In the genomic region with DNA sequence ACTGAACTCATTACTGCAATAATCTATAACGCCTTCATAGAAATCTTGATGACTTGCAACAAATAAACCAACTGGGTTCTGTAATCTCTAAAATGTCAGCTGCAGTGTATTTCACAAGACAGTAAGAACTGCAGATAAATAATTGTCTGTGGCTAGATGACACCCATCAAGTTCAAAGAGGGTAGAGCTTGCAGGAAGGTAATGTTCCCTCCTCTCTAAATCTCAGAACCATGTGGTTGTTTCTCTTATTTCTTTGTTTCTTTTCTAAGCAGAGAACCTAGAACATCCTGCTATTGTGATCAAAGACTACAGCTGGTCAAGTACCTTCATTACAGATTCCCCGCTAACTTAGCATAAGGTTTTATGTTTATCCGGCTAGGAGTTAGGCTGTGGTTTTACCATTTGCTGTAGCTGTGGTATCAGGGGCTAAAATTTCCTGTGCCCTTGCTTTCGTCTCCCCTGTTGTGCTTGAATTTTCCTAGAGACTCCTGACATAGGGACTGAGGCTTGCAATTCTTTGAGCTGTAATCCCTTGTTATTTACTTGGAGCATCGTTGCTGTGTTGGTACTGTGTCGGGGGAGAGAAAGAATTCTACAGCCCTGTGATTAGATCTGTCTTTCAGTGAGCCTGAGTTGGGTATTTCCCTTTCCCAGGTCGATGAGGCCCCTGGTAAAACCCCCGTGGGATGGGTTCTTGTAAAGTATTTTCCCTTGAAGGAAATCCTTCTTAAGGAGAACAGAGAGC, we compare ENCODE assay signal across 10 cellular contexts.
DNase-seq lines count a peak whose midpoint lies in the region; ATAC-seq and TF ChIP-seq lines count a peak whose summit lies in the region.
"Had no signal": no experiment of that assay in that cellular context is flagged by ENCODE, and none has a peak within 500 bp of the region (broad histone marks: within the 10 kb centered on the region; RNA-seq: fewer than 3 reads in every experiment).

No MANE protein-coding gene starts in this region.

- H3K36me3 ChIP-seq in thymus (ENCODE audit: control insufficient read depth, insufficient read depth) (no peaks in the 10 kb centered on the region), upper lobe of right lung (no peaks in the 10 kb centered on the region)
- H3K36me3 ChIP-seq: MG63 had no signal

- no peaks in the 10 kb centered on the region for H3K27me3 Mint-ChIP-seq in activated T-cell treated with anti-CD3 and anti-CD28 coated beads, Interleukin-2, amount 50 U/mL, for 4 hours (ENCODE audit: low read depth)
- H3K27me3 Mint-ChIP-seq in activated T-helper 1 cell treated with anti-CD3 and anti-CD28 coated beads, Interleukin-12 subunit alpha, Interleukin-12 subunit beta, Interleukin-2, Interleukin-4 antibody, amounts not matched to agents 30 ng/mL and 10 ng/mL and 1 ng/mL, durations not matched to agents 14 hours and 24 hours and 36 hours (ENCODE audit: insufficient read depth) = no peaks in the 10 kb centered on the region
- H3K27me3 Mint-ChIP-seq in immature natural killer cell (ENCODE audit: low read depth in 3 of 3) = peaks cover 0 to 4% (median 2%) of the 10 kb centered on the region in 3 donors

- no peak for TF ChIP-seq CTCF in upper lobe of right lung (IDR thresholded peaks at IDR 0.05)

- H3K4me1 ChIP-seq in thymus (ENCODE audit: control insufficient read depth, insufficient read depth, low read length) = peaks cover 20% of the 10 kb centered on the region
- peaks cover 4% of the 10 kb centered on the region for H3K4me1 ChIP-seq in upper lobe of right lung

- no peak for DNase-seq in activated T-cell treated with anti-CD3 and anti-CD28 coated beads, Interleukin-2, amount 50 U/mL, for 4 hours
- DNase-seq in activated T-cell treated with anti-CD3 and anti-CD28 coated beads, Interleukin-2, amount 50 U/mL, for 1 hour = no peak
- DNase-seq in activated T-helper 1 cell treated with anti-CD3 and anti-CD28 coated beads, Interleukin-12 subunit alpha, Interleukin-12 subunit beta, Interleukin-2, Interleukin-4 antibody, amounts not matched to agents 30 ng/mL and 10 ng/mL and 1 ng/mL, durations not matched to agents 14 hours and 24 hours and 36 hours (ENCODE audit: low spot score) = no peak
- DNase-seq in immature natural killer cell = peak; percentile 14 to 44 (median 36)
- no peak for DNase-seq in upper lobe of right lung
- no peak for DNase-seq in NCI-H1105 treated with DMSO at 0.1 percent for 48 hours (lab: John Stamatoyannopoulos, UW)
- DNase-seq: MG63; stimulated activated CD4-positive, alpha-beta T cell treated with anti-CD3 and anti-CD28 coated beads, Interleukin-4, amount 100 ng/mL, for 24 hours had no signal

- intact Hi-C loops in activated T-helper 1 cell treated with anti-CD3 and anti-CD28 coated beads, Interleukin-12 subunit alpha, Interleukin-12 subunit beta, Interleukin-2, Interleukin-4 antibody, amounts not matched to agents 30 ng/mL and 10 ng/mL and 1 ng/mL, durations not matched to agents 14 hours and 24 hours and 36 hours (cut with micrococcal nuclease) = loop anchor here (2.0 kb wide), 1 partner anchor 522 kb away; no protein-coding TSS in a partner anchor
- intact Hi-C loops in upper lobe of right lung (cut with DNase I) = no loop called here

- H3K27me3 ChIP-seq in thymus (ENCODE audit: control insufficient read depth, insufficient read depth) = no peaks in the 10 kb centered on the region
- H3K27me3 ChIP-seq in upper lobe of right lung = no peaks in the 10 kb centered on the region
- H3K27me3 ChIP-seq: MG63 had no signal

- H3K4me3 ChIP-seq in thymus (ENCODE audit: low read length) = no peak overlapping the region
- no peak overlapping the region for H3K4me3 ChIP-seq in upper lobe of right lung
- H3K4me3 ChIP-seq: MG63 had no signal

- H3K27ac ChIP-seq in thymus (ENCODE audit: low read depth) (peak overlapping the region; percentile 84), upper lobe of right lung (no peak overlapping the region)

- peak overlapping the region; percentile 92 for H3K27ac Mint-ChIP-seq in activated T-helper 1 cell treated with anti-CD3 and anti-CD28 coated beads, Interleukin-12 subunit alpha, Interleukin-12 subunit beta, Interleukin-2, Interleukin-4 antibody, amounts not matched to agents 30 ng/mL and 10 ng/mL and 1 ng/mL, durations not matched to agents 14 hours and 24 hours and 36 hours
- H3K27ac Mint-ChIP-seq in immature natural killer cell = peak overlapping the region; percentile 25 to 85 (median 76)

- 66% methylated on average over 8 of the region's 8 CpGs for WGBS in thymus

- H3K4me3 Mint-ChIP-seq in activated T-cell treated with anti-CD3 and anti-CD28 coated beads, Interleukin-2, amount 50 U/mL, for 4 hours = peak overlapping the region; percentile 45
- H3K4me3 Mint-ChIP-seq in activated T-helper 1 cell treated with anti-CD3 and anti-CD28 coated beads, Interleukin-12 subunit alpha, Interleukin-12 subunit beta, Interleukin-2, Interleukin-4 antibody, amounts not matched to agents 30 ng/mL and 10 ng/mL and 1 ng/mL, durations not matched to agents 14 hours and 24 hours and 36 hours = peak overlapping the region; percentile 56
- peak overlapping the region in 4 of 5 donors; percentile 5 to 76 (median 38) for H3K4me3 Mint-ChIP-seq in immature natural killer cell

- peak; percentile 62 to 64 for ATAC-seq in activated T-cell treated with anti-CD3 and anti-CD28 coated beads, Interleukin-2, amount 50 U/mL, for 4 hours
- ATAC-seq in GM21737 (IDR thresholded peaks at IDR 0.05; ENCODE audit: unreplicated experiment) (no peak), upper lobe of right lung (no peak)

- peaks cover 98% of the 10 kb centered on the region for H3K4me1 Mint-ChIP-seq in activated T-cell treated with anti-CD3 and anti-CD28 coated beads, Interleukin-2, amount 50 U/mL, for 4 hours (ENCODE audit: low read depth)
- H3K4me1 Mint-ChIP-seq in activated T-helper 1 cell treated with anti-CD3 and anti-CD28 coated beads, Interleukin-12 subunit alpha, Interleukin-12 subunit beta, Interleukin-2, Interleukin-4 antibody, amounts not matched to agents 30 ng/mL and 10 ng/mL and 1 ng/mL, durations not matched to agents 14 hours and 24 hours and 36 hours (ENCODE audit: low read depth) = peaks cover 90% of the 10 kb centered on the region
- H3K4me1 Mint-ChIP-seq in immature natural killer cell = peaks cover 62 to 77% of the 10 kb centered on the region in 2 donors

- H3K9me3 ChIP-seq in thymus (ENCODE audit: control insufficient read depth) (no peaks in the 10 kb centered on the region), upper lobe of right lung (peaks cover 2% of the 10 kb centered on the region)
- H3K9me3 ChIP-seq: MG63 had no signal

- peaks cover 5% of the 10 kb centered on the region for H3K36me3 Mint-ChIP-seq in activated T-cell treated with anti-CD3 and anti-CD28 coated beads, Interleukin-2, amount 50 U/mL, for 4 hours (ENCODE audit: insufficient read depth)
- peaks cover 33% of the 10 kb centered on the region for H3K36me3 Mint-ChIP-seq in activated T-helper 1 cell treated with anti-CD3 and anti-CD28 coated beads, Interleukin-12 subunit alpha, Interleukin-12 subunit beta, Interleukin-2, Interleukin-4 antibody, amounts not matched to agents 30 ng/mL and 10 ng/mL and 1 ng/mL, durations not matched to agents 14 hours and 24 hours and 36 hours (ENCODE audit: low read depth)
- H3K36me3 Mint-ChIP-seq in immature natural killer cell = peaks cover 0 to 9% (median 5%) of the 10 kb centered on the region in 3 donors

- peaks cover 18% of the 10 kb centered on the region for H3K9me3 Mint-ChIP-seq in activated T-cell treated with anti-CD3 and anti-CD28 coated beads, Interleukin-2, amount 50 U/mL, for 4 hours
- H3K9me3 Mint-ChIP-seq in activated T-helper 1 cell treated with anti-CD3 and anti-CD28 coated beads, Interleukin-12 subunit alpha, Interleukin-12 subunit beta, Interleukin-2, Interleukin-4 antibody, amounts not matched to agents 30 ng/mL and 10 ng/mL and 1 ng/mL, durations not matched to agents 14 hours and 24 hours and 36 hours = peaks cover 19% of the 10 kb centered on the region
- peaks cover 3 to 11% (median 6%) of the 10 kb centered on the region in 6 donors for H3K9me3 Mint-ChIP-seq in immature natural killer cell

Comparison
In these comparisons a context has a peak if more than half of its experiments do, and no peak if none do; other contexts are left out.
1. ATAC-seq: peak in activated T-cell treated with anti-CD3 and anti-CD28 coated beads, Interleukin-2, amount 50 U/mL, for 4 hours (2 of 2); none in GM21737 (single experiment) and upper lobe of right lung (single experiment).
2. DNase-seq: peak in immature natural killer cell (3 of 3); none in activated T-cell treated with anti-CD3 and anti-CD28 coated beads, Interleukin-2, amount 50 U/mL, for 4 hours (single experiment), activated T-cell treated with anti-CD3 and anti-CD28 coated beads, Interleukin-2, amount 50 U/mL, for 1 hour (single experiment), activated T-helper 1 cell treated with anti-CD3 and anti-CD28 coated beads, Interleukin-12 subunit alpha, Interleukin-12 subunit beta, Interleukin-2, Interleukin-4 antibody, amounts not matched to agents 30 ng/mL and 10 ng/mL and 1 ng/mL, durations not matched to agents 14 hours and 24 hours and 36 hours (single experiment), upper lobe of right lung (single experiment) and NCI-H1105 treated with DMSO at 0.1 percent for 48 hours (single experiment).
3. Peak in every context shown above with its lines, with median percentiles within 50 percentile points of each other: H3K4me3 Mint-ChIP-seq.